17 cellular contexts compared by ENCODE assay signal in the genomic region with DNA sequence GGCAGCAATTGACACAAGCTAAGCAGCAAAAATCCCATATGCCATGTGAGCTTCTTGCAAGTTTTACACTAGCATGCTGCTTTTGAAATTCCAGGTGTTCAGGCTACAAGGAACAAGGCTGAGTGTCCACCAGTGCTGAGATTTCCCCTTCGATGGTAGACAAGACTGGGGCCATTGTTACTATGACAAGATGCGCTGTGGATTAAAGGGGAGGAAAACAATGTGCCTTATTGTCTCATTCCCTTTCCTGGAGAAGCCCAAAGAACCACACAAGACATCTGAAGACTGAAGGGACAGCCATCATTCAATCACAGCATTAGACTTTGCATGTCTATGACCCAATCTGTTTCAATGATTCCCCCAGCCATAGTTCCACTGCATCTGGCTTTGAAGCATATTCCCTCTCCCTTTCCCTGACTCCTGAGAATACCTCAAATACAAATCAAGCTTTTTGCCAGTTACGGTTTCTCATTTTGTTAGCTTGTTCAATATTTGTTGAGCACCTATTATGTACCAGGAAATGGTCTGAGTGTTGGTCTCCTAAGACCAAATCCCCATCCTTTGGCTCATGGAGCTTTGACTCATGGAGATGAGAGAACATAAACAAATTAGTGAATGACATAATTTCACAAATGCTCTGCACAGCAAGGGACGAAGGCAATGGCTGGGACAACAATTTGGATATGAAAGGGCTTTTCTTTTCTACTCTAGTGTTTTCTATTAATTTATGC. TPM values are rescaled to one million over a fixed set of nuclear protein-coding genes. Genes with fewer than 3 reads are reported as not detected.
DNase-seq lines count a peak whose midpoint lies in the region; ATAC-seq, FAIRE-seq and TF ChIP-seq lines count a peak whose summit lies in the region.
"Had no signal": no experiment of that assay in that cellular context is flagged by ENCODE, and none has a peak within 500 bp of the region (broad histone marks: within the 10 kb centered on the region; RNA-seq: fewer than 3 reads in every experiment).

No MANE protein-coding gene starts in this region.

- no peak for ATAC-seq in activated T-helper 17 cell treated with anti-CD3 and anti-CD28 coated beads, Interleukin-2, amount 50 U/mL, for 72 hours (replicated peaks)
- ATAC-seq in HG02970 (IDR thresholded peaks at IDR 0.05; ENCODE audit: low FRiP score, unreplicated experiment) (no peak), HG02798 (IDR thresholded peaks at IDR 0.05; ENCODE audit: poor library complexity, unreplicated experiment) (no peak)
- ATAC-seq: A549, T-helper 17 cell had no signal

- peaks cover 10% of the 10 kb centered on the region for H3K27me3 Mint-ChIP-seq in activated T-helper 17 cell treated with anti-CD3 and anti-CD28 coated beads, Interleukin-2, amount 50 U/mL, for 72 hours

- H3K9me3 Mint-ChIP-seq in activated T-helper 17 cell treated with anti-CD3 and anti-CD28 coated beads, Interleukin-2, amount 50 U/mL, for 72 hours = no peaks in the 10 kb centered on the region
- H3K9me3 Mint-ChIP-seq: HFFc6 had no signal

- in situ Hi-C loops in SK-MEL-5 (cut with HindIII; ENCODE audit: low pct_unique_long_range_greater_than_20kb, low sequenced_read_pairs) = no loop called here

- no peak for TF ChIP-seq POLR2A in GM12891 (IDR thresholded peaks at IDR 0.05; ENCODE audit: low read depth, low read length)

- FAIRE-seq in GM12891 (lab: Jason Lieb, UNC) = no peak
- FAIRE-seq: A549 had no signal

- H3K36me3 Mint-ChIP-seq in activated T-helper 17 cell treated with anti-CD3 and anti-CD28 coated beads, Interleukin-2, amount 50 U/mL, for 72 hours (ENCODE audit: low read depth) = no peaks in the 10 kb centered on the region

- no peak overlapping the region for H3K27ac Mint-ChIP-seq in activated T-helper 17 cell treated with anti-CD3 and anti-CD28 coated beads, Interleukin-2, amount 50 U/mL, for 72 hours
- H3K27ac Mint-ChIP-seq: HFFc6, T-helper 17 cell had no signal

- DNase-seq in NCI-H446 treated with DMSO at 0.1 percent for 48 hours (lab: John Stamatoyannopoulos, UW) = peak; percentile 54
- no peak for DNase-seq in NCI-H446 (lab: John Stamatoyannopoulos, UW)
- peak; percentile 60 for DNase-seq in NCI-H2029 treated with DMSO at 0.1 percent for 48 hours (lab: John Stamatoyannopoulos, UW)
- peak; percentile 79 for DNase-seq in SK-MEL-5 (ENCODE audit: low read depth, low spot score)
- DNase-seq in GM12891 (ENCODE audit: insufficient read length, low spot score) = no peak
- DNase-seq: C1 segment of cervical spinal cord, DMS 273 treated with DMSO at 0.1 percent for 48 hours, GOT3, HFFc6, RPMI8226, T-helper 17 cell had no signal

- no peak overlapping the region for H3K4me3 Mint-ChIP-seq in activated T-helper 17 cell treated with anti-CD3 and anti-CD28 coated beads, Interleukin-2, amount 50 U/mL, for 72 hours
- H3K4me3 Mint-ChIP-seq: HFFc6, T-helper 17 cell had no signal

- H3K4me1 Mint-ChIP-seq in activated T-helper 17 cell treated with anti-CD3 and anti-CD28 coated beads, Interleukin-2, amount 50 U/mL, for 72 hours = no peaks in the 10 kb centered on the region
- H3K4me1 Mint-ChIP-seq: T-helper 17 cell had no signal

TF ChIP-seq in GM12891, 5 proteins besides CTCF, POLR2A, EP300 and RAD21:
- TF ChIP-seq PAX5 (IDR thresholded peaks at IDR 0.05; ENCODE audit: insufficient read depth, low read length, severe bottlenecking) = no peak
- no peak for TF ChIP-seq POLR2AphosphoS5 (IDR thresholded peaks at IDR 0.05; ENCODE audit: low read depth, low read length)
- TF ChIP-seq TAF1 (IDR thresholded peaks at IDR 0.05; ENCODE audit: low read depth, low read length) = no peak
- no peak for TF ChIP-seq POU2F2 (IDR thresholded peaks at IDR 0.05; ENCODE audit: low read depth, low read length)
- TF ChIP-seq SPI1 (IDR thresholded peaks at IDR 0.05; ENCODE audit: low read depth, low read length) = no peak

RNA-seq across cellular contexts. Expression of a gene that starts 23.4 kb away (rescaled TPM):
- total RNA-seq in SK-MEL-5 (2014; rRNA removed; shearing (Covaris generic)) = 0.26 TPM in 1 of 2 replicates, not detected in the other
- polyA plus RNA-seq in SK-MEL-5 (2015; cell fraction: cytosol; rRNA removed) = 0.15 and 0.60 TPM in 2 replicates
- polyA plus RNA-seq in SK-MEL-5 (2015; cell fraction: nucleus; rRNA removed) = not detected in 2 replicates
- total RNA-seq in activated T-helper 17 cell treated with anti-CD3 and anti-CD28 coated beads, Interleukin-2, amount 50 U/mL, for 72 hours = not detected
- polyA plus RNA-seq in GM12891 (2012; ENCODE audit: low read depth, missing spikeins) = not detected
- total RNA-seq: HFFc6, M059J, NCI-H460, T-helper 17 cell had no signal

Comparison
In these comparisons a context has a peak if more than half of its experiments do, and no peak if none do; other contexts are left out.
1. DNase-seq: peak in NCI-H446 treated with DMSO at 0.1 percent for 48 hours (single experiment), NCI-H2029 treated with DMSO at 0.1 percent for 48 hours (single experiment) and SK-MEL-5 (single experiment); none in NCI-H446 (0 of 2) and GM12891 (single experiment).